ENCODE assay signal across 25 cellular contexts in the genomic region with DNA sequence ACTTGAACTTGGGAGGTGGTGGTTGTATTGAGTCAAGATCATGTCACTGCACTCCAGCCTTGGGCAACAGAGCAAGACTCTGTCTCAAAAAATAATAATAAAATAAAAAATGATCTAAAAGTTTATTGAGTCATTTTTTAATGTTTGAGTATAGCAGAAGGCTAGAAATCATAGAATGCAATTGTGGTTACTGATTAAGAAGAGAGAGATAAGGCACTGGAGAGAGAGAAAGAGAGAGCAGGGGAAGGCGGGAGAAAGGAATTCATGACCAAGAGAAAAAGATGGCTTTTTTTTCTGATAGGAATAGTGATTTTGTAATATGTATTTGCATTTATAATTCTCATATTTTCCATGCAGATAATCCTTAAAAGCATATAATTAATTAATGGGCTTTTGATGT.
A peak's percentile ranks its signal among the peaks of the same experiment; 100 is the strongest.
DNase-seq lines count a peak whose midpoint lies in the region; ATAC-seq and TF ChIP-seq lines count a peak whose summit lies in the region.
"Had no signal": no experiment of that assay in that cellular context is flagged by ENCODE, and none has a peak within 500 bp of the region (broad histone marks: within the 10 kb centered on the region; RNA-seq: fewer than 3 reads in every experiment).

No MANE protein-coding gene starts in this region.

- POLR2A ChIA-PET in Caco-2 (lab: Charles Lee): no interaction called here

- no peak for DNase-seq in Caco-2
- DNase-seq in hepatocyte (ENCODE audit: low spot score): no peak
- no peak for DNase-seq in omental fat pad (ENCODE audit: low spot score)
- no peak for DNase-seq in activated CD4-positive, CD25-positive, alpha-beta regulatory T cell (lab: John Stamatoyannopoulos, UW)
- DNase-seq: activated CD4-positive, alpha-beta T cell treated with anti-CD3 and anti-CD28 coated beads, Interleukin-2, amount 50 U/mL, for 4 hours; activated effector memory CD4-positive, alpha-beta T cell treated with Interleukin-2 at 50 U/mL for 16 hours; activated naive CD8-positive, alpha-beta T cell treated with anti-CD3 and anti-CD28 coated beads for 36 hours; cerebellar nuclear complex; heart left ventricle; HFFc6; left ventricle myocardium inferior; midbrain; naive thymus-derived CD8-positive, alpha-beta T cell; NCI-H524; ovary; Peyer's patch; stimulated activated naive CD8-positive, alpha-beta T cell treated with anti-CD3 and anti-CD28 coated beads, Interleukin-15, Interleukin-2, amounts not matched to agents 100 U/mL and 50 U/mL, for 24 hours; tibial artery had no signal

- H3K4me3 ChIP-seq in Caco-2 (ENCODE audit: low read depth, low read length) (no peak overlapping the region), SU-DHL-6 (ENCODE audit: insufficient read depth, low read length, poor library complexity, severe bottlenecking) (no peak overlapping the region), hepatocyte (no peak overlapping the region)
- H3K4me3 ChIP-seq: heart left ventricle, left ventricle myocardium inferior, ovary, Peyer's patch, SJSA1, tibial artery had no signal

- TF ChIP-seq CTCF in Caco-2 (IDR thresholded peaks at IDR 0.05; ENCODE audit: insufficient read depth in 1 of 2, low read depth in 1 of 2, low read length in 1 of 2, severe bottlenecking in 1 of 2, unreplicated experiment in 1 of 2) (no peak), SU-DHL-6 (IDR thresholded peaks at IDR 0.05; ENCODE audit: insufficient read depth, low read length, poor library complexity, severe bottlenecking) (no peak), hepatocyte (IDR thresholded peaks at IDR 0.05; ENCODE audit: poor library complexity) (no peak), omental fat pad (IDR thresholded peaks at IDR 0.05) (no peak)

- H3K9me3 ChIP-seq in Caco-2 (no peaks in the 10 kb centered on the region), SU-DHL-6 (ENCODE audit: insufficient read depth, low read length) (no peaks in the 10 kb centered on the region), hepatocyte (ENCODE audit: low read depth) (no peaks in the 10 kb centered on the region)
- H3K9me3 ChIP-seq: heart left ventricle, left ventricle myocardium inferior, ovary, Peyer's patch, SJSA1, tibial artery had no signal

- H3K27ac Mint-ChIP-seq in Caco-2 (ENCODE audit: unreplicated experiment): no peak overlapping the region
- H3K27ac Mint-ChIP-seq: activated naive CD8-positive, alpha-beta T cell treated with anti-CD3 and anti-CD28 coated beads for 36 hours; CD4-positive, CD25-positive, alpha-beta regulatory T cell; HFFc6 had no signal

- 0 out of 2 replicates have a peak, but pooled peaks cover 3% of the 10 kb centered on the region for H3F3A ChIP-seq in SU-DHL-6 (ENCODE audit: insufficient read depth)

- H3K27ac ChIP-seq in SU-DHL-6 (ENCODE audit: low read depth, low read length): no peak overlapping the region
- peak overlapping the region; percentile 61 for H3K27ac ChIP-seq in hepatocyte
- H3K27ac ChIP-seq: heart left ventricle, left ventricle myocardium inferior, ovary, SJSA1, tibial artery had no signal

- WGBS in hepatocyte (ENCODE audit: low lambda C conversion rate, missing lambda C conversion rate): 33% methylated on average over 1 of the region's 1 CpG

- no TSS peak for BruUV-seq in Caco-2 (replicated peaks; lab: Mats Ljungman, UMichigan)

- no peaks in the 10 kb centered on the region for H3K36me3 ChIP-seq in Caco-2 (ENCODE audit: control insufficient read depth, insufficient read depth, low read length)
- H3K36me3 ChIP-seq in SU-DHL-6 (ENCODE audit: low read length): no peaks in the 10 kb centered on the region
- no peaks in the 10 kb centered on the region for H3K36me3 ChIP-seq in hepatocyte (replicated peaks; ENCODE audit: insufficient read depth, low read depth)
- H3K36me3 ChIP-seq: heart left ventricle, left ventricle myocardium inferior, ovary, Peyer's patch, SJSA1, tibial artery had no signal

- H2AFZ ChIP-seq in SU-DHL-6 (ENCODE audit: low read depth, low read length, severe bottlenecking) (no peak overlapping the region), hepatocyte (no peak overlapping the region)

- ATAC-seq in omental fat pad (ENCODE audit: low FRiP score): peak; percentile 67
- ATAC-seq in GM19452 (IDR thresholded peaks at IDR 0.05; ENCODE audit: unreplicated experiment): no peak
- ATAC-seq in GM21515 (IDR thresholded peaks at IDR 0.05; ENCODE audit: unreplicated experiment): no peak
- no peak for ATAC-seq in HG03097 (IDR thresholded peaks at IDR 0.05; ENCODE audit: low FRiP score, unreplicated experiment)
- ATAC-seq: heart left ventricle; naive thymus-derived CD8-positive, alpha-beta T cell; sciatic nerve had no signal

- CTCF ChIA-PET in Caco-2 (lab: Charles Lee): no interaction called here

- H3K9me2 ChIP-seq in SU-DHL-6 (replicated peaks; ENCODE audit: insufficient read depth, low read length) (no peaks in the 10 kb centered on the region), hepatocyte (replicated peaks; ENCODE audit: insufficient read depth) (no peaks in the 10 kb centered on the region)

- peaks cover 31% of the 10 kb centered on the region for H3K4me1 ChIP-seq in Caco-2
- peaks cover 10% of the 10 kb centered on the region for H3K4me1 ChIP-seq in hepatocyte (ENCODE audit: insufficient read depth)
- H3K4me1 ChIP-seq: tibial artery had no signal

- H3K27me3 ChIP-seq in Caco-2 (replicated peaks; ENCODE audit: control insufficient read depth, insufficient read depth, low read length): no peaks in the 10 kb centered on the region
- no peaks in the 10 kb centered on the region for H3K27me3 ChIP-seq in SU-DHL-6 (ENCODE audit: low read length)
- no peaks in the 10 kb centered on the region for H3K27me3 ChIP-seq in hepatocyte
- H3K27me3 ChIP-seq: heart left ventricle, ovary, Peyer's patch, tibial artery had no signal

- H3K36me3 Mint-ChIP-seq in Caco-2 (ENCODE audit: insufficient read depth, unreplicated experiment): no peaks in the 10 kb centered on the region
- H3K36me3 Mint-ChIP-seq: CD4-positive, CD25-positive, alpha-beta regulatory T cell; naive thymus-derived CD8-positive, alpha-beta T cell had no signal

- intact Hi-C loops in Caco-2 (cut with micrococcal nuclease; ENCODE audit: unreplicated experiment): no loop called here

- H4K20me1 ChIP-seq in SU-DHL-6 (ENCODE audit: low read depth, low read length) (no peaks in the 10 kb centered on the region), hepatocyte (ENCODE audit: insufficient read depth, poor library complexity, severe bottlenecking) (no peaks in the 10 kb centered on the region)

- H3K9me3 Mint-ChIP-seq in Caco-2 (ENCODE audit: unreplicated experiment): no peaks in the 10 kb centered on the region
- H3K9me3 Mint-ChIP-seq: HFFc6 had no signal

- H3K4me3 Mint-ChIP-seq in Caco-2 (ENCODE audit: unreplicated experiment): peak overlapping the region; percentile 1
- H3K4me3 Mint-ChIP-seq: activated naive CD8-positive, alpha-beta T cell treated with anti-CD3 and anti-CD28 coated beads for 36 hours; CD4-positive, CD25-positive, alpha-beta regulatory T cell; HFFc6; naive thymus-derived CD8-positive, alpha-beta T cell had no signal

- H3K4me2 ChIP-seq in SU-DHL-6 (ENCODE audit: low read depth, low read length, poor library complexity, severe bottlenecking): peak overlapping the region; percentile 27
- peak overlapping the region; percentile 46 for H3K4me2 ChIP-seq in hepatocyte

- peaks cover 18% of the 10 kb centered on the region for H3K4me1 Mint-ChIP-seq in Caco-2 (ENCODE audit: low read depth, unreplicated experiment)
- H3K4me1 Mint-ChIP-seq: CD4-positive, CD25-positive, alpha-beta regulatory T cell had no signal

- H3K79me2 ChIP-seq in SU-DHL-6 (ENCODE audit: insufficient read depth, low read length): no peaks in the 10 kb centered on the region
- H3K79me2 ChIP-seq in hepatocyte: no peaks in the 10 kb centered on the region

- no peaks in the 10 kb centered on the region for H3K27me3 Mint-ChIP-seq in Caco-2 (ENCODE audit: insufficient read depth, unreplicated experiment)

- no peak overlapping the region for H3K9ac ChIP-seq in SU-DHL-6 (ENCODE audit: low read length)
